33 cellular contexts compared by ENCODE assay signal in genomic region chr11:63729326-63729725, GRCh38.
"Had no signal": no experiment of that assay in that cellular context is flagged by ENCODE, and none has a peak within 500 bp of the region (broad histone marks: within the 10 kb centered on the region; RNA-seq: fewer than 3 reads in every experiment).

No MANE protein-coding gene starts in this region.

- H3K27me3 Mint-ChIP-seq: activated CD4-positive, alpha-beta memory T cell treated with anti-CD3 and anti-CD28 coated beads for 36 hours; activated CD4-positive, alpha-beta T cell treated with anti-CD3 and anti-CD28 coated beads for 36 hours; activated CD4-positive, alpha-beta T cell treated with anti-CD3 and anti-CD28 coated beads, Interleukin-2, amount 10 ng/mL, durations not matched to agents 24 days and 14 days; activated CD8-positive, alpha-beta memory T cell treated with anti-CD3 and anti-CD28 coated beads, Interleukin-2, amount 10 ng/mL, durations not matched to agents 7 days and 5 days; activated naive CD4-positive, alpha-beta T cell treated with anti-CD3 and anti-CD28 coated beads, Interleukin-2, amount 10 ng/mL, durations not matched to agents 7 days and 5 days; activated naive CD8-positive, alpha-beta T cell treated with anti-CD3 and anti-CD28 coated beads, Interleukin-2, amount 10 ng/mL, durations not matched to agents 7 days and 5 days; brain; T-helper 17 cell had no signal

- H3K9me3 Mint-ChIP-seq: activated CD4-positive, alpha-beta memory T cell treated with anti-CD3 and anti-CD28 coated beads for 36 hours; activated CD4-positive, alpha-beta T cell treated with anti-CD3 and anti-CD28 coated beads, Interleukin-2, amount 10 ng/mL, durations not matched to agents 24 days and 14 days; activated naive CD4-positive, alpha-beta T cell treated with anti-CD3 and anti-CD28 coated beads, Interleukin-2, amount 10 ng/mL, durations not matched to agents 7 days and 5 days; activated naive CD4-positive, alpha-beta T cell treated with anti-CD3 and anti-CD28 coated beads, Interleukin-2, amount 50 U/mL, for 72 hours; activated naive CD8-positive, alpha-beta T cell treated with anti-CD3 and anti-CD28 coated beads, Interleukin-2, amount 10 ng/mL, durations not matched to agents 7 days and 5 days; activated T-helper 1 cell treated with anti-CD3 and anti-CD28 coated beads, Interleukin-12 subunit alpha, Interleukin-12 subunit beta, Interleukin-2, Interleukin-4 antibody, amounts not matched to agents 30 ng/mL and 10 ng/mL and 1 ng/mL, durations not matched to agents 14 hours and 24 hours and 36 hours; activated T-helper 2 cell treated with anti-CD3 and anti-CD28 coated beads, Interferon-gamma antibody, Interleukin-2, Interleukin-4, amounts not matched to agents 10 μg/mL and 5 μg/mL and 100 μg/mL, durations not matched to agents 14 hours and 24 hours and 36 hours; brain; T-helper 2 cell treated with Interferon-gamma antibody and Interleukin-4, amounts not matched to agents 5 μg/mL and 100 μg/mL, for 36 hours had no signal

- ATAC-seq: activated CD4-positive, alpha-beta T cell treated with anti-CD3 and anti-CD28 coated beads for 36 hours; activated CD8-positive, alpha-beta memory T cell treated with anti-CD3 and anti-CD28 coated beads, Interleukin-2, amount 10 ng/mL, durations not matched to agents 7 days and 5 days; activated CD8-positive, alpha-beta T cell treated with anti-CD3 and anti-CD28 coated beads, Interleukin-2, amount 10 ng/mL, durations not matched to agents 7 days and 5 days; activated naive CD4-positive, alpha-beta T cell treated with anti-CD3 and anti-CD28 coated beads, Interleukin-2, amount 50 U/mL, for 72 hours; T-helper 17 cell had no signal

- H3K4me1 Mint-ChIP-seq: activated CD4-positive, alpha-beta T cell treated with anti-CD3 and anti-CD28 coated beads for 36 hours; activated CD8-positive, alpha-beta memory T cell treated with anti-CD3 and anti-CD28 coated beads, Interleukin-2, amount 10 ng/mL, durations not matched to agents 7 days and 5 days; activated naive CD4-positive, alpha-beta T cell treated with anti-CD3 and anti-CD28 coated beads, Interleukin-2, amount 10 ng/mL, durations not matched to agents 7 days and 5 days; T-helper 17 cell had no signal

- H3K27ac Mint-ChIP-seq: activated CD4-positive, alpha-beta memory T cell treated with anti-CD3 and anti-CD28 coated beads for 36 hours; activated CD4-positive, alpha-beta T cell treated with anti-CD3 and anti-CD28 coated beads for 36 hours; activated CD4-positive, alpha-beta T cell treated with anti-CD3 and anti-CD28 coated beads, Interleukin-2, amount 10 ng/mL, durations not matched to agents 24 days and 14 days; activated CD8-positive, alpha-beta memory T cell treated with anti-CD3 and anti-CD28 coated beads, Interleukin-2, amount 10 ng/mL, durations not matched to agents 7 days and 5 days; activated CD8-positive, alpha-beta T cell treated with anti-CD3 and anti-CD28 coated beads, Interleukin-2, amount 10 ng/mL, durations not matched to agents 7 days and 5 days; activated naive CD4-positive, alpha-beta T cell treated with anti-CD3 and anti-CD28 coated beads, Interleukin-2, amount 10 ng/mL, durations not matched to agents 7 days and 5 days; activated naive CD4-positive, alpha-beta T cell treated with anti-CD3 and anti-CD28 coated beads, Interleukin-2, amount 50 U/mL, for 72 hours; activated naive CD8-positive, alpha-beta T cell treated with anti-CD3 and anti-CD28 coated beads, Interleukin-2, amount 10 ng/mL, durations not matched to agents 7 days and 5 days; activated T-helper 1 cell treated with anti-CD3 and anti-CD28 coated beads, Interleukin-12 subunit alpha, Interleukin-12 subunit beta, Interleukin-2, Interleukin-4 antibody, amounts not matched to agents 30 ng/mL and 10 ng/mL and 1 ng/mL, durations not matched to agents 14 hours and 24 hours and 36 hours; activated T-helper 2 cell treated with anti-CD3 and anti-CD28 coated beads, Interferon-gamma antibody, Interleukin-2, Interleukin-4, amounts not matched to agents 10 μg/mL and 5 μg/mL and 100 μg/mL, durations not matched to agents 14 hours and 24 hours and 36 hours; T-helper 17 cell; T-helper 2 cell treated with Interferon-gamma antibody and Interleukin-4, amounts not matched to agents 5 μg/mL and 100 μg/mL, for 36 hours had no signal

- H3K4me3 Mint-ChIP-seq: activated CD4-positive, alpha-beta memory T cell treated with anti-CD3 and anti-CD28 coated beads for 36 hours; activated CD4-positive, alpha-beta T cell treated with anti-CD3 and anti-CD28 coated beads for 36 hours; activated CD4-positive, alpha-beta T cell treated with anti-CD3 and anti-CD28 coated beads, Interleukin-2, amount 10 ng/mL, durations not matched to agents 24 days and 14 days; activated CD8-positive, alpha-beta memory T cell treated with anti-CD3 and anti-CD28 coated beads, Interleukin-2, amount 10 ng/mL, durations not matched to agents 7 days and 5 days; activated CD8-positive, alpha-beta T cell treated with anti-CD3 and anti-CD28 coated beads, Interleukin-2, amount 10 ng/mL, durations not matched to agents 7 days and 5 days; activated naive CD4-positive, alpha-beta T cell treated with anti-CD3 and anti-CD28 coated beads, Interleukin-2, amount 10 ng/mL, durations not matched to agents 7 days and 5 days; activated naive CD8-positive, alpha-beta T cell treated with anti-CD3 and anti-CD28 coated beads, Interleukin-2, amount 10 ng/mL, durations not matched to agents 7 days and 5 days; activated T-helper 1 cell treated with anti-CD3 and anti-CD28 coated beads, Interleukin-12 subunit alpha, Interleukin-12 subunit beta, Interleukin-2, Interleukin-4 antibody, amounts not matched to agents 30 ng/mL and 10 ng/mL and 1 ng/mL, durations not matched to agents 14 hours and 24 hours and 36 hours; brain; T-helper 17 cell; T-helper 2 cell treated with Interferon-gamma antibody and Interleukin-4, amounts not matched to agents 5 μg/mL and 100 μg/mL, for 36 hours had no signal

- FAIRE-seq: endometrium, endothelial cell of umbilical vein had no signal

- DNase-seq: activated CD4-positive, alpha-beta memory T cell treated with anti-CD3 and anti-CD28 coated beads for 36 hours; activated CD4-positive, alpha-beta T cell treated with anti-CD3 and anti-CD28 coated beads for 36 hours; activated CD4-positive, alpha-beta T cell treated with anti-CD3 and anti-CD28 coated beads, Interleukin-2, amount 10 ng/mL, durations not matched to agents 24 days and 14 days; activated CD4-positive, CD25-positive, alpha-beta regulatory T cell; activated CD4-positive, CD25-positive, alpha-beta regulatory T cell treated with anti-CD3 and anti-CD28 coated beads, Interleukin-2, amount 50 U/mL, for 72 hours; activated CD8-positive, alpha-beta memory T cell treated with anti-CD3 and anti-CD28 coated beads, Interleukin-2, amount 10 ng/mL, durations not matched to agents 7 days and 5 days; activated CD8-positive, alpha-beta memory T cell treated with anti-CD3 and anti-CD28 coated beads, Interleukin-2, amount 50 U/mL, for 4 hours; activated CD8-positive, alpha-beta T cell treated with anti-CD3 and anti-CD28 coated beads, Interleukin-2, amount 10 ng/mL, durations not matched to agents 7 days and 5 days; activated effector memory CD4-positive, alpha-beta T cell treated with anti-CD3 and anti-CD28 coated beads, Interleukin-2, amount 50 U/mL, for 16 hours; activated naive CD4-positive, alpha-beta T cell treated with anti-CD3 and anti-CD28 coated beads, Interleukin-2, amount 10 ng/mL, durations not matched to agents 7 days and 5 days; activated naive CD8-positive, alpha-beta T cell treated with anti-CD3 and anti-CD28 coated beads, Interleukin-2, amount 10 ng/mL, durations not matched to agents 7 days and 5 days; activated T-cell treated with anti-CD3 and anti-CD28 coated beads, Interleukin-2, amount 50 U/mL, for 1 hour; activated T-cell treated with anti-CD3 and anti-CD28 coated beads, Interleukin-2, amount 50 U/mL, for 48 hours; central memory CD4-positive, alpha-beta T cell; cerebellar nuclear complex; colonic mucosa; effector CD8-positive, alpha-beta T cell; esophagus squamous epithelium; foreskin melanocyte; head of caudate nucleus; T-helper 1 cell; T-helper 17 cell; T1000 had no signal

- H3K4me3 ChIP-seq: ascending aorta, breast epithelium, cardiac muscle cell, colonic mucosa, esophagus squamous epithelium had no signal

- H3K36me3 Mint-ChIP-seq: activated CD4-positive, alpha-beta memory T cell treated with anti-CD3 and anti-CD28 coated beads for 36 hours; activated CD8-positive, alpha-beta memory T cell treated with anti-CD3 and anti-CD28 coated beads, Interleukin-2, amount 10 ng/mL, durations not matched to agents 7 days and 5 days; activated naive CD4-positive, alpha-beta T cell treated with anti-CD3 and anti-CD28 coated beads, Interleukin-2, amount 10 ng/mL, durations not matched to agents 7 days and 5 days; activated naive CD4-positive, alpha-beta T cell treated with anti-CD3 and anti-CD28 coated beads, Interleukin-2, amount 50 U/mL, for 72 hours; activated naive CD8-positive, alpha-beta T cell treated with anti-CD3 and anti-CD28 coated beads, Interleukin-2, amount 10 ng/mL, durations not matched to agents 7 days and 5 days had no signal
